8 cellular contexts compared by ENCODE assay signal in the genomic region with DNA sequence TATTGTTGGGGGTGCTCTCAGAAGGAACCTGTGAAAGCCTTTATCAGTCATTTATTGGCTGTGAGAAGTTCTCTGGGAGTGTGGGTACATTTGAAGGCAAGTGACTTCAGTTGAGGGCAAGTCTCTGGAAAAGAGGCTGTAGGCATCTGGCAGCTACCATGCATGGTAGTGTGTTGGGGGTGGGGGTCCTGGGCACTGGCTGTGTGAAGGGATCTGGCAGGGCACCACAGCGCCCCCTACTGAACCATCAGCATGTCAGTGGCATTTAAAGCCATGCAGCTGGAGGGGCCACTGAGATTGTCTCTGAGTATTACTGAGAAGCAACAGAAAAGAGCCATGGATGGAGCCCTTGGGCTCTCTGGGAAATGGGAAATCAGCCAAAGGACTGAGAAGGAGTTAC. TPM values are rescaled to one million over a fixed set of nuclear protein-coding genes. Genes with fewer than 3 reads are reported as not detected.
DNase-seq lines count a peak whose midpoint lies in the region; TF ChIP-seq lines count a peak whose summit lies in the region.

No MANE protein-coding gene starts in this region.

- H2AFZ ChIP-seq in fibroblast of lung (ENCODE audit: low read length): no peak overlapping the region

- H3K79me2 ChIP-seq in fibroblast of lung (ENCODE audit: control insufficient read depth, insufficient read depth, low read length): no peaks in the 10 kb centered on the region

- no peak overlapping the region for H3K4me2 ChIP-seq in fibroblast of lung (ENCODE audit: extremely low read depth, insufficient read depth, low read length)

- H3K27me3 ChIP-seq in fibroblast of lung (ENCODE audit: control insufficient read depth, insufficient read depth, low read length) (no peaks in the 10 kb centered on the region), testis (no peaks in the 10 kb centered on the region), prostate gland (replicated peaks; ENCODE audit: insufficient read depth) (no peaks in the 10 kb centered on the region)

- TF ChIP-seq POLR2A in testis (IDR thresholded peaks at IDR 0.05) (no peak), prostate gland (IDR thresholded peaks at IDR 0.05) (no peak)

- TF ChIP-seq CTCF in fibroblast of lung (conservative IDR thresholded peaks at IDR 0.05 in 1 of 2, IDR thresholded peaks at IDR 0.05 in 1 of 2; ENCODE audit: low read depth in 1 of 2, low read length in 2 of 2) (peak; percentile 23 to 30), testis (IDR thresholded peaks at IDR 0.05) (peak in 1 of 3 experiments; percentile 37), prostate gland (IDR thresholded peaks at IDR 0.05) (no peak)

- H3K4me1 ChIP-seq in fibroblast of lung (ENCODE audit: control insufficient read depth, extremely low read depth, insufficient read depth, low read length) (peaks cover 2% of the 10 kb centered on the region), testis (peaks cover 6% of the 10 kb centered on the region), prostate gland (replicated peaks) (no peaks in the 10 kb centered on the region)

- no peak overlapping the region for H3K4me3 ChIP-seq in fibroblast of lung (replicated peaks in 1 of 4; ENCODE audit: control extremely low read depth in 1 of 4, insufficient read depth in 1 of 4, low read depth in 3 of 4, low read length in 4 of 4)
- no peak overlapping the region for H3K4me3 ChIP-seq in testis
- no peak overlapping the region for H3K4me3 ChIP-seq in prostate gland

- no peak overlapping the region for H3K9ac ChIP-seq in fibroblast of lung (ENCODE audit: insufficient read depth, low read length)

- no peaks in the 10 kb centered on the region for H4K20me1 ChIP-seq in fibroblast of lung (ENCODE audit: control insufficient read depth, extremely low read depth, insufficient read depth, low read length)

- no peak overlapping the region for H3K27ac ChIP-seq in fibroblast of lung (ENCODE audit: insufficient read depth, low read length)
- no peak overlapping the region for H3K27ac ChIP-seq in testis
- no peak overlapping the region for H3K27ac ChIP-seq in prostate gland

- WGBS in testis, 2 donors: 54 to 86% methylated on average over 1 of the region's 1 CpG
- 44% methylated on average over 1 of the region's 1 CpG for WGBS in prostate gland

- peak; percentile 76 for DNase-seq in activated effector memory CD4-positive, alpha-beta T cell treated with anti-CD3 and anti-CD28 coated beads, Interleukin-2, amount 50 U/mL, for 16 hours
- no peak for DNase-seq in activated effector memory CD4-positive, alpha-beta T cell treated with Interleukin-2 at 50 U/mL for 16 hours
- DNase-seq in T-helper 2 cell (peak in 3 of 5 experiments; percentile 8 to 48 (median 14)), fibroblast of lung (ENCODE audit: low read depth in 2 of 2) (no peak), testis (peak; percentile 48), prostate gland (ENCODE audit: low spot score) (no peak), NCI-H345 (lab: John Stamatoyannopoulos, UW) (no peak), globus pallidus (ENCODE audit: low spot score) (no peak)

- H3K36me3 ChIP-seq in fibroblast of lung (ENCODE audit: control insufficient read depth, insufficient read depth, low read length) (peaks cover 3% of the 10 kb centered on the region), testis (ENCODE audit: low read depth, missing control alignments) (no peaks in the 10 kb centered on the region), prostate gland (no peaks in the 10 kb centered on the region)

- H3K9me3 ChIP-seq in fibroblast of lung (ENCODE audit: control insufficient read depth, insufficient read depth, low read depth, low read length): no peaks in the 10 kb centered on the region
- H3K9me3 ChIP-seq in testis: no peaks in the 10 kb centered on the region
- no peaks in the 10 kb centered on the region for H3K9me3 ChIP-seq in prostate gland

- intact Hi-C loops in testis (cut with DNase I; ENCODE audit: low total_unique reads) (no loop called here), prostate gland (cut with DNase I) (loop anchor here (10.0 kb wide), 1 partner anchor 60 kb away; no protein-coding TSS in a partner anchor)

RNA-seq across cellular contexts. Expression of gene CRTAP, which starts 30.6 kb away (rescaled TPM):
- total RNA-seq in fibroblast of lung: 176 and 318 TPM in 2 replicates
- polyA plus RNA-seq in fibroblast of lung: 330 and 332 TPM in 2 replicates
- 252 and 255 TPM in 2 replicates for polyA plus RNA-seq in fibroblast of lung (2012)
- 81.0 and 97.8 TPM in 2 replicates for polyA minus RNA-seq in fibroblast of lung (ENCODE audit: low replicate concordance)
- total RNA-seq in testis: 100 to 1,000 TPM in 1 of 2 donors, 10 to 100 TPM in 1; 70.2 to 123 TPM
- 151 TPM for polyA plus RNA-seq in testis (ENCODE audit: insufficient read depth, low read depth, low replicate concordance)
- 100 to 1,000 TPM; 182 to 229 TPM for total RNA-seq in prostate gland

RNA-seq across cellular contexts. Expression of gene GLB1, which starts 47.5 kb away (rescaled TPM):
- 63.2 and 88.5 TPM in 2 replicates for total RNA-seq in fibroblast of lung
- polyA plus RNA-seq in fibroblast of lung: 80.8 and 85.1 TPM in 2 replicates
- 54.3 and 56.2 TPM in 2 replicates for polyA plus RNA-seq in fibroblast of lung (2012)
- 48.1 and 63.2 TPM in 2 replicates for polyA minus RNA-seq in fibroblast of lung (ENCODE audit: low replicate concordance)
- total RNA-seq in testis: 10 to 100 TPM; 44.3 to 61.6 TPM
- polyA plus RNA-seq in testis (ENCODE audit: insufficient read depth, low read depth, low replicate concordance): 43.7 TPM
- total RNA-seq in prostate gland: 10 to 100 TPM; 49.5 to 77.5 TPM

RNA-seq across cellular contexts. Expression of gene TMPPE, which starts 47.5 kb away (rescaled TPM):
- 3.1 and 3.3 TPM in 2 replicates for total RNA-seq in fibroblast of lung
- 2.9 and 3.2 TPM in 2 replicates for polyA plus RNA-seq in fibroblast of lung
- 1.1 and 1.3 TPM in 2 replicates for polyA plus RNA-seq in fibroblast of lung (2012)
- polyA minus RNA-seq in fibroblast of lung (ENCODE audit: low replicate concordance): 11.5 and 17.3 TPM in 2 replicates
- total RNA-seq in testis: 1 to 10 TPM; 6.5 to 7.9 TPM
- polyA plus RNA-seq in testis (ENCODE audit: insufficient read depth, low read depth, low replicate concordance): 0.82 TPM
- 1 to 10 TPM; 7.2 to 7.6 TPM for total RNA-seq in prostate gland

Comparison
In these comparisons a context has a peak if more than half of its experiments do, and no peak if none do; other contexts are left out.
1. DNase-seq: peak in activated effector memory CD4-positive, alpha-beta T cell treated with anti-CD3 and anti-CD28 coated beads, Interleukin-2, amount 50 U/mL, for 16 hours (single experiment), T-helper 2 cell (3 of 5) and testis (single experiment); none in activated effector memory CD4-positive, alpha-beta T cell treated with Interleukin-2 at 50 U/mL for 16 hours (single experiment), fibroblast of lung (0 of 2), prostate gland (single experiment), NCI-H345 (single experiment) and globus pallidus (single experiment).
2. CTCF ChIP-seq: peak in fibroblast of lung (2 of 2); none in prostate gland (0 of 4).